ENCODE assay signal across 23 cellular contexts in the genomic region with DNA sequence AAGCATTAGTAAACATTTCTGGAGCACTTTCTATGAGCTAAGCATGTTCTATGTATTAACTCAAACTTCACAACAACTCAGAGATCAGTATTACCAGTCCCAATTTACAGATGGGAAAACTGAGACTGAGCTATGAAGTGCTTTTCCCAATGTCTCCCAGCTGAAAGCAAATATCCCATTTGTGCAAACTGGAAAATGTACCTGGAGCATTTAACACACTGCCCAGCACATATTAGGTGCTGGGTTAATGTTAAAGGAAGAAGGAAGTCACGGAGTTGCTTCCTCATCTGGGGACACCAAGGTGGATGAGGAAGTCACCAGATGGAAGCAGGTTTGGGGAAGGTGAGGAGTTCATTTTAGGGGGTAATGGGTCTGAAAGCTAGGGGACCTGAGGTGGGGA.
DNase-seq lines count a peak whose midpoint lies in the region; ATAC-seq, FAIRE-seq and TF ChIP-seq lines count a peak whose summit lies in the region.
"Had no signal": no experiment of that assay in that cellular context is flagged by ENCODE, and none has a peak within 500 bp of the region (broad histone marks: within the 10 kb centered on the region; RNA-seq: fewer than 3 reads in every experiment).

No MANE protein-coding gene starts in this region.

- no peaks in the 10 kb centered on the region for H3K79me2 ChIP-seq in K562 (ENCODE audit: control insufficient read depth, insufficient read depth, low read length)

- ATAC-seq in A549 (no peak), K562 (no peak)
- ATAC-seq: CD8-positive, alpha-beta T cell had no signal

- H3K4me1 ChIP-seq in A549 (peaks cover 2% of the 10 kb centered on the region; the same call in 1 of the 3 replicates), K562 (replicated peaks in 1 of 2; ENCODE audit: control insufficient read depth in 2 of 2, insufficient read depth in 2 of 2, low read length in 2 of 2) (peaks cover 9 to 15% of the 10 kb centered on the region in 2 experiments; a peak in 4 of 5 replicates)

- TF ChIP-seq EP300 in A549 (IDR thresholded peaks at IDR 0.05) (no peak), K562 (IDR thresholded peaks at IDR 0.05; ENCODE audit: low read length) (no peak)

- CTCF ChIA-PET in A549 (lab: Yijun Ruan, JAX) (interaction anchor here (1.3 kb wide), 1 partner anchor 391 kb away, joined by 6 read pairs; no protein-coding TSS in a partner anchor), K562 (lab: Yijun Ruan, JAX; ENCODE audit: low intra/inter-chr PET ratio) (no interaction called here)

- 100% methylated on average over 1 of the region's 1 CpG for WGBS in A549 (ENCODE audit: missing lambda C conversion rate)
- 18% methylated on average over 1 of the region's 1 CpG for WGBS in K562 (ENCODE audit: insufficient coverage, low coverage, missing lambda C conversion rate)

- in situ Hi-C loops in K562 (cut with MboI): no loop called here

- H3K36me3 ChIP-seq in K562 (ENCODE audit: control insufficient read depth, insufficient read depth, low read length): no peaks in the 10 kb centered on the region

- H3K27ac ChIP-seq in A549 (no peak overlapping the region), K562 (ENCODE audit: extremely low read depth, low read depth, low read length) (no peak overlapping the region)
- H3K27ac ChIP-seq: 22Rv1; BLaER1 treated with 17β-estradiol and CSF1 and Interleukin-3, amounts not matched to agents 10 nM and 100 nM; C4-2B had no signal

- no peaks in the 10 kb centered on the region for H4K20me1 ChIP-seq in K562 (replicated peaks; ENCODE audit: control insufficient read depth, insufficient read depth, low read length)
- H4K20me1 ChIP-seq: BLaER1 treated with 17β-estradiol and CSF1 and Interleukin-3, amounts not matched to agents 10 nM and 100 nM had no signal

- no peak overlapping the region for H3K4me3 Mint-ChIP-seq in progenitor cell of endocrine pancreas (ENCODE audit: low read depth)
- H3K4me3 Mint-ChIP-seq: B cell; CD4-positive, alpha-beta T cell; CD8-positive, alpha-beta T cell had no signal

- H3K27me3 ChIP-seq in K562 (ENCODE audit: control insufficient read depth in 2 of 2, insufficient read depth in 2 of 2, low read length in 2 of 2): peaks cover 0 to 6% of the 10 kb centered on the region in 2 experiments; a peak in 1 of 5 replicates
- H3K27me3 ChIP-seq: BLaER1 treated with 17β-estradiol and CSF1 and Interleukin-3, amounts not matched to agents 10 nM and 100 nM had no signal

- peaks cover 14% of the 10 kb centered on the region for H3K9me3 Mint-ChIP-seq in progenitor cell of endocrine pancreas (ENCODE audit: low read depth)

- TF ChIP-seq CTCF in A549 (IDR thresholded peaks at IDR 0.05): no peak
- no peak for TF ChIP-seq CTCF in K562 (IDR thresholded peaks at IDR 0.05 in 2 of 3, conservative IDR thresholded peaks at IDR 0.05 in 1 of 3; ENCODE audit: insufficient read depth in 2 of 3, low read depth in 1 of 3, low read length in 3 of 3)
- no peak for TF ChIP-seq CTCF in progenitor cell of endocrine pancreas (IDR thresholded peaks at IDR 0.05; ENCODE audit: unreplicated experiment)

- H3K4me2 ChIP-seq in A549 (no peak overlapping the region), K562 (ENCODE audit: insufficient read depth, low read length) (no peak overlapping the region)
- H3K4me2 ChIP-seq: BLaER1 treated with 17β-estradiol and CSF1 and Interleukin-3, amounts not matched to agents 10 nM and 100 nM had no signal

- H3K9me1 ChIP-seq in K562 (ENCODE audit: control insufficient read depth, insufficient read depth, low read length): no peaks in the 10 kb centered on the region

- no peaks in the 10 kb centered on the region for H3K9me3 ChIP-seq in A549
- no peaks in the 10 kb centered on the region for H3K9me3 ChIP-seq in K562 (replicated peaks; ENCODE audit: control insufficient read depth, insufficient read depth, low read depth, low read length)

- TF ChIP-seq POLR2A in A549 (IDR thresholded peaks at IDR 0.05; ENCODE audit: low read length): no peak
- no peak for TF ChIP-seq POLR2A in K562 (conservative IDR thresholded peaks at IDR 0.05)

- H3K36me3 Mint-ChIP-seq in progenitor cell of endocrine pancreas (ENCODE audit: insufficient read depth): peaks cover 28% of the 10 kb centered on the region

- no TSS peak for BruUV-seq in K562 (replicated peaks; lab: Mats Ljungman, UMichigan)

- POLR2A ChIA-PET in A549 (lab: Yijun Ruan, JAX): no interaction called here
- POLR2A ChIA-PET in K562 (lab: Yijun Ruan, JAX): interaction anchor here (1.0 to 1.4 kb wide), 2 partner anchors 12 to 30 kb away, joined by 3 read pairs; no protein-coding TSS in a partner anchor

- FAIRE-seq in A549 (lab: Jason Lieb, UNC) (no peak), K562 (lab: Jason Lieb, UNC) (no peak)
- FAIRE-seq: G401.6, GM12891, GM19239 had no signal

- no peaks in the 10 kb centered on the region for H3K4me1 Mint-ChIP-seq in progenitor cell of endocrine pancreas (ENCODE audit: low read depth)
- H3K4me1 Mint-ChIP-seq: B cell had no signal

- intact Hi-C loops in K562 (cut with micrococcal nuclease): no loop called here

- H3K4me3 ChIP-seq in A549 (no peak overlapping the region), K562 (no peak overlapping the region)

- DNase-seq in SKM-1 treated with dmso at 0.1 percent for 144 hours (lab: John Stamatoyannopoulos, UW; ENCODE audit: unreplicated experiment) (peak; percentile 24), SKM-1 (lab: John Stamatoyannopoulos, UW; ENCODE audit: unreplicated experiment) (no peak), A549 (ENCODE audit: low read depth in 1 of 2, low spot score in 1 of 2) (no peak), K562 (ENCODE audit: extremely low read depth in 1 of 4, low spot score in 3 of 4) (no peak), progenitor cell of endocrine pancreas (ENCODE audit: low spot score, unreplicated experiment) (no peak), COLO829 (ENCODE audit: low spot score) (no peak), DMS53 (lab: John Stamatoyannopoulos, UW) (no peak)
- DNase-seq: ACHN; AML-193; CD4-positive, alpha-beta T cell; CD8-positive, alpha-beta T cell; COR-L47; DMS 273 treated with DMSO at 0.1 percent for 48 hours; DMS153; DMS79 treated with DMSO at 0.1 percent for 48 hours; GF-D8 had no signal

- H3K27me3 Mint-ChIP-seq in progenitor cell of endocrine pancreas: no peaks in the 10 kb centered on the region
- H3K27me3 Mint-ChIP-seq: CD4-positive, alpha-beta T cell had no signal

- H3K9ac ChIP-seq in K562 (ENCODE audit: insufficient read depth in 1 of 2, low read depth in 2 of 2, low read length in 2 of 2): no peak overlapping the region
- H3K9ac ChIP-seq: BLaER1 treated with 17β-estradiol and CSF1 and Interleukin-3, amounts not matched to agents 10 nM and 100 nM had no signal

- TF ChIP-seq RAD21 in A549 (conservative IDR thresholded peaks at IDR 0.05 in 1 of 2, IDR thresholded peaks at IDR 0.05 in 1 of 2) (no peak), K562 (CRISPR knock-in tag; conservative IDR thresholded peaks at IDR 0.05 in 1 of 2, IDR thresholded peaks at IDR 0.05 in 1 of 2) (no peak)

- peak overlapping the region; percentile 58 for H3K27ac Mint-ChIP-seq in progenitor cell of endocrine pancreas
- H3K27ac Mint-ChIP-seq: B cell; CD4-positive, alpha-beta T cell; CD8-positive, alpha-beta T cell had no signal

- no peak overlapping the region for H2AFZ ChIP-seq in K562 (ENCODE audit: low read depth, low read length)

TF ChIP-seq in A549, 52 proteins besides CTCF, POLR2A, EP300 and RAD21 (continues in another document):
- TF ChIP-seq, protein P1, sequence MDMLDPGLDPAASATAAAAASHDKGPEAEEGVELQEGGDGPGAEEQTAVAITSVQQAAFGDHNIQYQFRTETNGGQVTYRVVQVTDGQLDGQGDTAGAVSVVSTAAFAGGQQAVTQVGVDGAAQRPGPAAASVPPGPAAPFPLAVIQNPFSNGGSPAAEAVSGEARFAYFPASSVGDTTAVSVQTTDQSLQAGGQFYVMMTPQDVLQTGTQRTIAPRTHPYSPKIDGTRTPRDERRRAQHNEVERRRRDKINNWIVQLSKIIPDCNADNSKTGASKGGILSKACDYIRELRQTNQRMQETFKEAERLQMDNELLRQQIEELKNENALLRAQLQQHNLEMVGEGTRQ (IDR thresholded peaks at IDR 0.05): no peak
- TF ChIP-seq BHLHE40 (IDR thresholded peaks at IDR 0.05; ENCODE audit: low read depth, low read length): no peak
- 0 out of 2 replicates have a peak, but pooled peaks have one; percentile 30 for TF ChIP-seq HOXA7 (CRISPR knock-in tag; IDR thresholded peaks at IDR 0.05)
- TF ChIP-seq CEBPB (IDR thresholded peaks at IDR 0.05): no peak
- TF ChIP-seq, protein P2, sequence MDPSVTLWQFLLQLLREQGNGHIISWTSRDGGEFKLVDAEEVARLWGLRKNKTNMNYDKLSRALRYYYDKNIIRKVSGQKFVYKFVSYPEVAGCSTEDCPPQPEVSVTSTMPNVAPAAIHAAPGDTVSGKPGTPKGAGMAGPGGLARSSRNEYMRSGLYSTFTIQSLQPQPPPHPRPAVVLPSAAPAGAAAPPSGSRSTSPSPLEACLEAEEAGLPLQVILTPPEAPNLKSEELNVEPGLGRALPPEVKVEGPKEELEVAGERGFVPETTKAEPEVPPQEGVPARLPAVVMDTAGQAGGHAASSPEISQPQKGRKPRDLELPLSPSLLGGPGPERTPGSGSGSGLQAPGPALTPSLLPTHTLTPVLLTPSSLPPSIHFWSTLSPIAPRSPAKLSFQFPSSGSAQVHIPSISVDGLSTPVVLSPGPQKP (IDR thresholded peaks at IDR 0.05; ENCODE audit: low read depth, low read length): no peak

TF ChIP-seq in K562, 482 proteins besides CTCF, POLR2A, EP300 and RAD21:
- TF ChIP-seq POLR3A (IDR thresholded peaks at IDR 0.05; ENCODE audit: borderline replicate concordance, extremely low read depth, insufficient read depth, insufficient read length): no peak
- TF ChIP-seq ZNF766 (CRISPR knock-in tag; conservative IDR thresholded peaks at IDR 0.05): no peak
- TF ChIP-seq ADNP (tag; IDR thresholded peaks at IDR 0.05): peak; percentile 58; the same call in 1 of the 2 replicates
- peak; percentile 61; the same call in 1 of the 2 replicates for TF ChIP-seq SPI1 (IDR thresholded peaks at IDR 0.05; ENCODE audit: borderline replicate concordance, low read depth, low read length)
- TF ChIP-seq KDM1A (IDR thresholded peaks at IDR 0.05): peak in 1 of 2 experiments; percentile 30; a peak in 1 of 4 replicates
- no peak for TF ChIP-seq PRPF4 (IDR thresholded peaks at IDR 0.05; ENCODE audit: insufficient read depth, low read depth, low read length, poor library complexity, severe bottlenecking)
- peak; percentile 79 for TF ChIP-seq BCOR (IDR thresholded peaks at IDR 0.05)
- 0 out of 2 replicates have a peak, but pooled peaks have one; percentile 19 for TF ChIP-seq HDAC2 (IDR thresholded peaks at IDR 0.05)
- peak; percentile 85 for TF ChIP-seq RBM25 (IDR thresholded peaks at IDR 0.05; ENCODE audit: low read depth, low read length, severe bottlenecking)
TF ChIP-seq in K562: peak in this region for 6.
